In the genomic region with DNA sequence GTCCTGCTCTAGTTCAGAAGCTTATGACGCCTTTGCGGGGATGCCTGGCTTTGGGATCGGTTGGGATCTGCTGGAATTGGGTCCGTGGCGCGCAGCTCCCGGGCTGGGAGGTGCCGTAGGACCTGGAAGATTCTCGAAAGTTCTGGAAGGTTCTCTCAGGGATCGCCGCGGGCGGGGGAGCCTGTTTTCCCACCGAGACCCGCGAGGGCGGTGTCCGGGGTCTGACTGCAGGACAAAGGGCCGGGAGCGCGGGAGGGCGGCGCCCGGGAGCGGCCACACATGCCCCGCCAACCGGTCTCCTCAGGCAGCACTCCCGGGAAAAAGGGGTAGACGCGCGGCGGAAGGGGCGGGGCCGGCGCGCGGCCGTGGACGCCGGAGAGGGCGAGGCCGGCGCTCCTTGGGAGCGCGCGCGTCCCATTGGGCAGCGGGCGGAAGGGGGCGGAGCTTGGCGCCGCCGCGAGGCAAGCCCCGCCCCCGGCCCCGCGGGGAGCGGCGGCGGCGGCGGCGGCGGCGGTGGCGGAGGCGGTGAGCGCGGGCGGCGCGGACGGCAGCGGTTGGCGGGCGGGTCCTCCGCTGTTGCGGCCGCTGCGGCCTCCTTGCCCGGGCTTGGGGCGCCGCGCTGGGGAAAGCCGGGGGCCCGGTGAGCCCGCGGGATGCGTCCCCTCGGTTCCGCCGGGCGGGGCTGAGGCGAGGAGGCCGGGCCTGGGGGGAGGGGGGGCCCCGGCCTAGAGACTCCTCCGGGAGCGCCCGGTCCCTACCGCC, we compare ENCODE assay signal across 8 cellular contexts. TPM values are rescaled to one million over a fixed set of nuclear protein-coding genes. Genes with fewer than 3 reads are reported as not detected.
DNase-seq lines count a peak whose midpoint lies in the region; FAIRE-seq and TF ChIP-seq lines count a peak whose summit lies in the region.

No MANE protein-coding gene starts in this region.

- peak; percentile 32 for TF ChIP-seq POLR2A in H54 (IDR thresholded peaks at IDR 0.05; ENCODE audit: low read depth, low read length)

- H3K4ac ChIP-seq in neuronal stem cell (ENCODE audit: low read length), result no peak overlapping the region

- H3K4me3 ChIP-seq in neuronal stem cell (ENCODE audit: low read length in 2 of 2) (peak overlapping the region; percentile 86 to 91), subcutaneous abdominal adipose tissue (ENCODE audit: low read depth in 1 of 5, low read length in 5 of 5) (peak overlapping the region in 4 of 5 donors; percentile 73 to 87 (median 81))

- H3K18ac ChIP-seq in neuronal stem cell (ENCODE audit: low read length), result peak overlapping the region; percentile 98

- no peak overlapping the region for H2BK12ac ChIP-seq in neuronal stem cell (ENCODE audit: low read length)

- peak overlapping the region; percentile 34 for H3K23ac ChIP-seq in neuronal stem cell (ENCODE audit: low read depth, low read length, poor library complexity)

- H3K9ac ChIP-seq in neuronal stem cell (ENCODE audit: low read depth, low read length, poor library complexity), result peak overlapping the region; percentile 94
- peak overlapping the region; percentile 86 to 96 (median 91) for H3K9ac ChIP-seq in subcutaneous abdominal adipose tissue (ENCODE audit: low read length in 5 of 5)

- DNase-seq in ELF-1 (ENCODE audit: low read depth, low spot score), result peak; percentile 94
- peak; percentile 98 for DNase-seq in H54 (ENCODE audit: insufficient read length, low spot score)
- peak; percentile 84 for DNase-seq in M059J (ENCODE audit: low read depth)
- peak; percentile 51 to 88 for DNase-seq in SHP77 (lab: John Stamatoyannopoulos, UW)
- peak; percentile 69 for DNase-seq in activated gamma-delta T cell treated with anti-CD3 and anti-CD28 coated beads, Interleukin-2, amount 50 U/mL, for 16 hours (ENCODE audit: low read depth)
- DNase-seq in foreskin melanocyte, result peak; percentile 76
- DNase-seq in neuronal stem cell (ENCODE audit: low spot score), result peak; percentile 91

- H3K4me2 ChIP-seq in neuronal stem cell (ENCODE audit: insufficient read depth, low read length, poor library complexity, severe bottlenecking), result peak overlapping the region; percentile 64

- H3K14ac ChIP-seq in neuronal stem cell (ENCODE audit: low read length), result peak overlapping the region; percentile 58

- H3K27me3 ChIP-seq in neuronal stem cell (ENCODE audit: control insufficient read depth in 3 of 3, insufficient read depth in 3 of 3, low read depth in 1 of 3, low read length in 3 of 3), result no peaks in the 10 kb centered on the region
- no peaks in the 10 kb centered on the region for H3K27me3 ChIP-seq in subcutaneous abdominal adipose tissue (ENCODE audit: control insufficient read depth in 5 of 5, insufficient read depth in 4 of 5, low read length in 5 of 5)

- peak overlapping the region; percentile 95 for H2AFZ ChIP-seq in neuronal stem cell (ENCODE audit: low read length)

- peaks cover 13 to 18% of the 10 kb centered on the region in 2 donors for H3K4me1 ChIP-seq in neuronal stem cell (ENCODE audit: control insufficient read depth in 2 of 2, insufficient read depth in 1 of 2, low read depth in 1 of 2, low read length in 2 of 2)
- peaks cover 8 to 30% (median 25%) of the 10 kb centered on the region in 5 donors for H3K4me1 ChIP-seq in subcutaneous abdominal adipose tissue (ENCODE audit: control insufficient read depth in 5 of 5, insufficient read depth in 5 of 5, low read length in 5 of 5)

- FAIRE-seq in H54 (lab: Jason Lieb, UNC), result no peak

- no peak overlapping the region for H4K8ac ChIP-seq in neuronal stem cell (ENCODE audit: low read depth, low read length)

- H3K79me1 ChIP-seq in neuronal stem cell (ENCODE audit: low read depth, low read length), result peaks cover 3% of the 10 kb centered on the region

- peak overlapping the region; percentile 85 for H2BK5ac ChIP-seq in neuronal stem cell (ENCODE audit: low read length)

- peak overlapping the region; percentile 90 for H2AK5ac ChIP-seq in neuronal stem cell (ENCODE audit: low read depth, low read length)

- H3K27ac ChIP-seq in neuronal stem cell (replicated peaks; ENCODE audit: low read length) (peak overlapping the region; percentile 92), subcutaneous abdominal adipose tissue (ENCODE audit: low read depth, low read length) (peak overlapping the region; percentile 99)

- H3K9me3 ChIP-seq in neuronal stem cell (replicated peaks in 1 of 2; ENCODE audit: control insufficient read depth in 2 of 2, insufficient read depth in 1 of 2, low read depth in 1 of 2, low read length in 2 of 2), result no peaks in the 10 kb centered on the region
- H3K9me3 ChIP-seq in subcutaneous abdominal adipose tissue (ENCODE audit: control insufficient read depth in 5 of 5, low read length in 5 of 5), result no peaks in the 10 kb centered on the region

- H3K36me3 ChIP-seq in neuronal stem cell (replicated peaks in 1 of 2; ENCODE audit: control insufficient read depth in 2 of 2, insufficient read depth in 2 of 2, low read length in 2 of 2) (peaks cover 8 to 36% of the 10 kb centered on the region in 2 donors), subcutaneous abdominal adipose tissue (ENCODE audit: control insufficient read depth in 5 of 5, insufficient read depth in 5 of 5, low read length in 5 of 5) (peaks cover 2 to 27% (median 18%) of the 10 kb centered on the region in 5 donors)

- peak overlapping the region; percentile 65 for H4K91ac ChIP-seq in neuronal stem cell (ENCODE audit: low read depth, low read length, poor library complexity)

- WGBS in neuronal stem cell (ENCODE audit: extremely low coverage in 2 of 2, insufficient read length in 2 of 2, insufficient replicate concordance in 1 of 2), 2 donors, result no CpG with 5 or more reads among the region's 101 CpGs

- peak overlapping the region; percentile 64 for H2BK15ac ChIP-seq in neuronal stem cell (ENCODE audit: low read length)

- H2BK120ac ChIP-seq in neuronal stem cell (ENCODE audit: low read depth, low read length), result peak overlapping the region; percentile 77

RNA-seq across cellular contexts. Expression of a gene that starts 29.0 kb away (rescaled TPM):
- 119 and 150 TPM in 2 replicates for total RNA-seq in M059J (2014; rRNA removed; shearing (Covaris generic))
- polyA plus RNA-seq in neuronal stem cell (2013, experiment 1 of 2), result 61.9 TPM
- polyA plus RNA-seq in neuronal stem cell (2013, experiment 2 of 2), result 60.2 TPM

RNA-seq across cellular contexts. Expression of a gene that starts 46.7 kb away (rescaled TPM):
- total RNA-seq in M059J (2014; rRNA removed; shearing (Covaris generic)), result 33.2 and 37.7 TPM in 2 replicates
- 41.6 TPM for polyA plus RNA-seq in neuronal stem cell (2013, experiment 1 of 2)
- 42.6 TPM for polyA plus RNA-seq in neuronal stem cell (2013, experiment 2 of 2)

RNA-seq across cellular contexts. Expression of a gene that starts 52.7 kb away (rescaled TPM):
- 87.7 and 97.6 TPM in 2 replicates for total RNA-seq in M059J (2014; rRNA removed; shearing (Covaris generic))
- polyA plus RNA-seq in neuronal stem cell (2013, experiment 1 of 2), result 124 TPM
- 126 TPM for polyA plus RNA-seq in neuronal stem cell (2013, experiment 2 of 2)

Comparison
In these comparisons a context has a peak if more than half of its experiments do, and no peak if none do; other contexts are left out.
1. Peak in every context shown above with its lines: DNase-seq, H3K4me3 ChIP-seq and H3K27ac ChIP-seq.